Comparison of ENCODE assay signal across 21 cellular contexts in the genomic region with DNA sequence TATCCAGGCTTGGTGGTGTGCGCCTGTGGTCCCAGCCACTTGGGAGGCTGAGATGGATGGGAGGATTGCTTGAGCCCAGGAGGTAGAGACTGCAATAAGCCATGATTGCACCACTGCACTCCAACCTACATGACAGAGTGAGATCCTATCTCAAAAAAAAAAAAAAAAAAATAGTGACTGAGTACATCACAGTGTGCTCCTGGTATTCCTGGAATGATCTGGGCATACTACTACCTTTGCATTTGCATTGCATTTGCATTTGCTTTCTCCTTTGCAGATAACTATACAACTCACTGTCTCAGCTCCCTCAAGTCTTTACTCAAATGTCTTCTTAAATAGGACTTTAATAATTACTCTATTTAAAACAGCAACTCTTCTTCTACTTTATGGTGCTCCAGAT. TPM values are rescaled to one million over a fixed set of nuclear protein-coding genes. Genes with fewer than 3 reads are reported as not detected.
DNase-seq lines count a peak whose midpoint lies in the region; ATAC-seq and TF ChIP-seq lines count a peak whose summit lies in the region.
"Had no signal": no experiment of that assay in that cellular context is flagged by ENCODE, and none has a peak within 500 bp of the region (broad histone marks: within the 10 kb centered on the region; RNA-seq: fewer than 3 reads in every experiment).

No MANE protein-coding gene starts in this region.

- peak; percentile 72 for ATAC-seq in WTC11
- ATAC-seq in HG02642 (IDR thresholded peaks at IDR 0.05; ENCODE audit: poor library complexity, unreplicated experiment): no peak
- ATAC-seq in GM21737 (IDR thresholded peaks at IDR 0.05; ENCODE audit: unreplicated experiment): no peak
- ATAC-seq: A549, HCT116 had no signal

- no CpG with 5 or more reads among the region's 1 CpG for WGBS in mesendoderm (ENCODE audit: extremely low coverage, insufficient coverage, low lambda C conversion rate)

- no peak overlapping the region for H2BK5ac ChIP-seq in mesendoderm (ENCODE audit: low read length)

- H3K4me2 ChIP-seq in mesendoderm (ENCODE audit: low read length): no peak overlapping the region
- H3K4me2 ChIP-seq: A549; BLaER1 treated with 17β-estradiol and CSF1 and Interleukin-3, amounts not matched to agents 10 nM and 100 nM had no signal

- no peak overlapping the region for H3K18ac ChIP-seq in mesendoderm (ENCODE audit: low read length)

- no peak overlapping the region for H2BK15ac ChIP-seq in mesendoderm (replicated peaks; ENCODE audit: low read depth)

- H4K8ac ChIP-seq in mesendoderm (ENCODE audit: low read depth, low read length): no peak overlapping the region

- no peaks in the 10 kb centered on the region for H3K27me3 ChIP-seq in mesendoderm (ENCODE audit: insufficient read depth, low read length, poor library complexity)
- H3K27me3 ChIP-seq: BE2C; BLaER1 treated with 17β-estradiol and CSF1 and Interleukin-3, amounts not matched to agents 10 nM and 100 nM had no signal

- no peak overlapping the region for H2BK120ac ChIP-seq in mesendoderm (ENCODE audit: low read depth, low read length)

- H3K23ac ChIP-seq in mesendoderm (ENCODE audit: low read length): no peak overlapping the region

- CTCF ChIA-PET in WTC11 (lab: Charles Lee): no interaction called here

- no peak overlapping the region for H3K4me3 Mint-ChIP-seq in WTC11
- H3K4me3 Mint-ChIP-seq: CD14-positive monocyte; CD4-positive, alpha-beta T cell; CD8-positive, alpha-beta memory T cell; H9 had no signal

- DNase-seq in NCI-H526 (lab: John Stamatoyannopoulos, UW): peak; percentile 30 to 55
- no peak for DNase-seq in WTC11 (ENCODE audit: low spot score)
- DNase-seq in mesendoderm: peak; percentile 65
- DNase-seq in mesenteric fat pad (ENCODE audit: low spot score): no peak
- DNase-seq: 8988T; ACHN; AML-193; BE2C; CD4-positive, alpha-beta T cell; CD8-positive, alpha-beta memory T cell; DMS 273 treated with DMSO at 0.1 percent for 48 hours; DMS79; EL; GDM1; H9 had no signal

- no peak for TF ChIP-seq CTCF in WTC11 (IDR thresholded peaks at IDR 0.05)

- no peaks in the 10 kb centered on the region for H3K36me3 ChIP-seq in mesendoderm (ENCODE audit: control insufficient read depth, insufficient read depth, low read length)
- H3K36me3 ChIP-seq: BE2C; BLaER1 treated with 17β-estradiol and CSF1 and Interleukin-3, amounts not matched to agents 10 nM and 100 nM had no signal

- POLR2A ChIA-PET in WTC11 (lab: Charles Lee): no interaction called here

- no peak overlapping the region for H4K5ac ChIP-seq in mesendoderm (ENCODE audit: low read length)

- no peak overlapping the region for H3K4me3 ChIP-seq in mesendoderm (ENCODE audit: low read length)
- H3K4me3 ChIP-seq: A549; BLaER1 treated with 17β-estradiol and CSF1 and Interleukin-3, amounts not matched to agents 10 nM and 100 nM had no signal

- H3K27ac ChIP-seq in mesendoderm (ENCODE audit: low read depth, low read length): no peak overlapping the region
- H3K27ac ChIP-seq: A549; BLaER1 treated with 17β-estradiol and CSF1 and Interleukin-3, amounts not matched to agents 10 nM and 100 nM had no signal

- H3K4ac ChIP-seq in mesendoderm (ENCODE audit: low read depth, low read length): no peak overlapping the region

- H3K9me3 Mint-ChIP-seq in WTC11: peaks cover 43% of the 10 kb centered on the region
- H3K9me3 Mint-ChIP-seq: CD4-positive, alpha-beta T cell had no signal

- no peaks in the 10 kb centered on the region for H3K79me2 ChIP-seq in mesendoderm (ENCODE audit: control insufficient read depth, insufficient read depth, low read length)

- no peaks in the 10 kb centered on the region for H3K79me1 ChIP-seq in mesendoderm (ENCODE audit: low read length)

- no peaks in the 10 kb centered on the region; the same call in 1 of the 2 replicates for H3K27me3 Mint-ChIP-seq in WTC11 (ENCODE audit: low read depth)

- H3K4me1 Mint-ChIP-seq in WTC11: peaks cover 15% of the 10 kb centered on the region
- H3K4me1 Mint-ChIP-seq: CD14-positive monocyte; CD8-positive, alpha-beta memory T cell had no signal

- H3K4me1 ChIP-seq in mesendoderm (ENCODE audit: control insufficient read depth, low read depth, low read length): no peaks in the 10 kb centered on the region
- H3K4me1 ChIP-seq: A549; BE2C; BLaER1 treated with 17β-estradiol and CSF1 and Interleukin-3, amounts not matched to agents 10 nM and 100 nM had no signal

- H2AK5ac ChIP-seq in mesendoderm (ENCODE audit: low read length): no peak overlapping the region

- no peak overlapping the region for H3K9ac ChIP-seq in mesendoderm (ENCODE audit: low read length)
- H3K9ac ChIP-seq: BLaER1 treated with 17β-estradiol and CSF1 and Interleukin-3, amounts not matched to agents 10 nM and 100 nM had no signal

- peaks cover 45% of the 10 kb centered on the region for H3K36me3 Mint-ChIP-seq in WTC11
- H3K36me3 Mint-ChIP-seq: CD14-positive monocyte had no signal

- H3K56ac ChIP-seq in mesendoderm (ENCODE audit: low read length): no peak overlapping the region

- H3K27ac Mint-ChIP-seq in WTC11: peak overlapping the region; percentile 20; the same call in 1 of the 2 replicates
- H3K27ac Mint-ChIP-seq: CD4-positive, alpha-beta T cell; CD8-positive, alpha-beta memory T cell had no signal

TF ChIP-seq in WTC11, 78 proteins besides CTCF, POLR2A, EP300 and RAD21 (continues in another document):
- TF ChIP-seq, protein P1, sequence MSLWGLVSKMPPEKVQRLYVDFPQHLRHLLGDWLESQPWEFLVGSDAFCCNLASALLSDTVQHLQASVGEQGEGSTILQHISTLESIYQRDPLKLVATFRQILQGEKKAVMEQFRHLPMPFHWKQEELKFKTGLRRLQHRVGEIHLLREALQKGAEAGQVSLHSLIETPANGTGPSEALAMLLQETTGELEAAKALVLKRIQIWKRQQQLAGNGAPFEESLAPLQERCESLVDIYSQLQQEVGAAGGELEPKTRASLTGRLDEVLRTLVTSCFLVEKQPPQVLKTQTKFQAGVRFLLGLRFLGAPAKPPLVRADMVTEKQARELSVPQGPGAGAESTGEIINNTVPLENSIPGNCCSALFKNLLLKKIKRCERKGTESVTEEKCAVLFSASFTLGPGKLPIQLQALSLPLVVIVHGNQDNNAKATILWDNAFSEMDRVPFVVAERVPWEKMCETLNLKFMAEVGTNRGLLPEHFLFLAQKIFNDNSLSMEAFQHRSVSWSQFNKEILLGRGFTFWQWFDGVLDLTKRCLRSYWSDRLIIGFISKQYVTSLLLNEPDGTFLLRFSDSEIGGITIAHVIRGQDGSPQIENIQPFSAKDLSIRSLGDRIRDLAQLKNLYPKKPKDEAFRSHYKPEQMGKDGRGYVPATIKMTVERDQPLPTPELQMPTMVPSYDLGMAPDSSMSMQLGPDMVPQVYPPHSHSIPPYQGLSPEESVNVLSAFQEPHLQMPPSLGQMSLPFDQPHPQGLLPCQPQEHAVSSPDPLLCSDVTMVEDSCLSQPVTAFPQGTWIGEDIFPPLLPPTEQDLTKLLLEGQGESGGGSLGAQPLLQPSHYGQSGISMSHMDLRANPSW (CRISPR knock-in tag; conservative IDR thresholded peaks at IDR 0.05; ENCODE audit: low read depth): no peak
- TF ChIP-seq GABPB1 (CRISPR knock-in tag; IDR thresholded peaks at IDR 0.05): no peak
- TF ChIP-seq, protein P2, sequence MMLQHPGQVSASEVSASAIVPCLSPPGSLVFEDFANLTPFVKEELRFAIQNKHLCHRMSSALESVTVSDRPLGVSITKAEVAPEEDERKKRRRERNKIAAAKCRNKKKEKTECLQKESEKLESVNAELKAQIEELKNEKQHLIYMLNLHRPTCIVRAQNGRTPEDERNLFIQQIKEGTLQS (CRISPR knock-in tag; conservative IDR thresholded peaks at IDR 0.05): no peak
- TF ChIP-seq, protein P3, sequence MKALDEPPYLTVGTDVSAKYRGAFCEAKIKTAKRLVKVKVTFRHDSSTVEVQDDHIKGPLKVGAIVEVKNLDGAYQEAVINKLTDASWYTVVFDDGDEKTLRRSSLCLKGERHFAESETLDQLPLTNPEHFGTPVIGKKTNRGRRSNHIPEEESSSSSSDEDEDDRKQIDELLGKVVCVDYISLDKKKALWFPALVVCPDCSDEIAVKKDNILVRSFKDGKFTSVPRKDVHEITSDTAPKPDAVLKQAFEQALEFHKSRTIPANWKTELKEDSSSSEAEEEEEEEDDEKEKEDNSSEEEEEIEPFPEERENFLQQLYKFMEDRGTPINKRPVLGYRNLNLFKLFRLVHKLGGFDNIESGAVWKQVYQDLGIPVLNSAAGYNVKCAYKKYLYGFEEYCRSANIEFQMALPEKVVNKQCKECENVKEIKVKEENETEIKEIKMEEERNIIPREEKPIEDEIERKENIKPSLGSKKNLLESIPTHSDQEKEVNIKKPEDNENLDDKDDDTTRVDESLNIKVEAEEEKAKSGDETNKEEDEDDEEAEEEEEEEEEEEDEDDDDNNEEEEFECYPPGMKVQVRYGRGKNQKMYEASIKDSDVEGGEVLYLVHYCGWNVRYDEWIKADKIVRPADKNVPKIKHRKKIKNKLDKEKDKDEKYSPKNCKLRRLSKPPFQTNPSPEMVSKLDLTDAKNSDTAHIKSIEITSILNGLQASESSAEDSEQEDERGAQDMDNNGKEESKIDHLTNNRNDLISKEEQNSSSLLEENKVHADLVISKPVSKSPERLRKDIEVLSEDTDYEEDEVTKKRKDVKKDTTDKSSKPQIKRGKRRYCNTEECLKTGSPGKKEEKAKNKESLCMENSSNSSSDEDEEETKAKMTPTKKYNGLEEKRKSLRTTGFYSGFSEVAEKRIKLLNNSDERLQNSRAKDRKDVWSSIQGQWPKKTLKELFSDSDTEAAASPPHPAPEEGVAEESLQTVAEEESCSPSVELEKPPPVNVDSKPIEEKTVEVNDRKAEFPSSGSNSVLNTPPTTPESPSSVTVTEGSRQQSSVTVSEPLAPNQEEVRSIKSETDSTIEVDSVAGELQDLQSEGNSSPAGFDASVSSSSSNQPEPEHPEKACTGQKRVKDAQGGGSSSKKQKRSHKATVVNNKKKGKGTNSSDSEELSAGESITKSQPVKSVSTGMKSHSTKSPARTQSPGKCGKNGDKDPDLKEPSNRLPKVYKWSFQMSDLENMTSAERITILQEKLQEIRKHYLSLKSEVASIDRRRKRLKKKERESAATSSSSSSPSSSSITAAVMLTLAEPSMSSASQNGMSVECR (CRISPR knock-in tag; IDR thresholded peaks at IDR 0.05; ENCODE audit: borderline replicate concordance): no peak
- TF ChIP-seq, protein P4, sequence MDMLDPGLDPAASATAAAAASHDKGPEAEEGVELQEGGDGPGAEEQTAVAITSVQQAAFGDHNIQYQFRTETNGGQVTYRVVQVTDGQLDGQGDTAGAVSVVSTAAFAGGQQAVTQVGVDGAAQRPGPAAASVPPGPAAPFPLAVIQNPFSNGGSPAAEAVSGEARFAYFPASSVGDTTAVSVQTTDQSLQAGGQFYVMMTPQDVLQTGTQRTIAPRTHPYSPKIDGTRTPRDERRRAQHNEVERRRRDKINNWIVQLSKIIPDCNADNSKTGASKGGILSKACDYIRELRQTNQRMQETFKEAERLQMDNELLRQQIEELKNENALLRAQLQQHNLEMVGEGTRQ (CRISPR knock-in tag; IDR thresholded peaks at IDR 0.05): no peak

RNA-seq across cellular contexts. Expression of a gene that starts 51.8 kb away (rescaled TPM):
- total RNA-seq in WTC11 (2021): 12.9 to 17.5 TPM (median 15.2 TPM) in 3 replicates
- polyA plus RNA-seq in mesendoderm (2013, experiment 1 of 2): 9.5 TPM
- polyA plus RNA-seq in mesendoderm (2013, experiment 2 of 2): 9.8 TPM
- 2.8 TPM for total RNA-seq in mesenteric fat pad

RNA-seq across cellular contexts. Expression of a gene that starts 53.0 kb away (rescaled TPM):
- 52.8 to 65.8 TPM (median 63.8 TPM) in 3 replicates for total RNA-seq in WTC11 (2021)
- polyA plus RNA-seq in mesendoderm (2013, experiment 1 of 2): 77.1 TPM
- 75.3 TPM for polyA plus RNA-seq in mesendoderm (2013, experiment 2 of 2)
- total RNA-seq in mesenteric fat pad: 44.5 TPM

Comparison
In these comparisons a context has a peak if more than half of its experiments do, and no peak if none do; other contexts are left out.
1. DNase-seq: peak in NCI-H526 (2 of 2) and mesendoderm (single experiment); none in WTC11 (single experiment) and mesenteric fat pad (single experiment).